Comparison of ENCODE assay signal across 8 cellular contexts in the genomic region with DNA sequence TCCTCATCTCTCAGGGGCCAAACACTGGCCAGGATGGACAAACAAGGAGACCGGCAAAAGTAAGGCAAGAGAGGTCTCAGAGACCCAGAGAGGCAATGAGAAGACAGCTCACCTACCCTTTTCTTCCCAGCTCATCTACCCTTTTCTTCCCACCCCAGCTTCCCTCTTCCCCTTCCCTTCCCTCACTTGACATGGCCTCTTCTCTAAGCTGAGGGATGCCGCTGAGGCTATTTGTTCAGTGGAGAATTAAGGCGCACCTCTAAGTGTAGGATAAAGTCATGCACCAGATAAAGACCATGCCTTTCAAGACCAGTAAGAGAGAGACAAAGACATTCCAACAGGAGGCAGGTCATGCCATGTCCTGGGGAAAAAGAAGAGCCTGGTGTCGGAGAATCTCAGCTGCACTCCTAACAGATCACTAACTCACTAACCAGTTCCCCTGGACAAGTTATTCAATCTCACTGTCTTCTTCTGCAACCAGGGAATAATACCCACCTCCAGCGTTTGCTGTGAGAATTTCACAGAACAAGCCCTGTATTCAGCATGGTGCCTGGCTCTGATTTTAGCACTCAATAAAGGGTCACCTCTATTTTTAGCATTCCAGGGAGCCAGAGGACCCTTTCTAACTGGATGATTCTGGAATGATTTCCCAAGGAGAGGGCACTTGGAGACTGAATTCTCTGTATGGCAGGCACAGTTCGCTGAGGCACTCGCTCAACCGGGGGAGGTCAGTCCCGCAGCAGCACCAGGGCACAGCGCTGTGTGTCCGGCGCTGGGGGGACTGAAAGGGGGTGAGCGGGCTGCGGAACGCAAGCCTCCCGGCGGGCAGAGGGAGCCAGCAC. TPM values are rescaled to one million over a fixed set of nuclear protein-coding genes. Genes with fewer than 3 reads are reported as not detected.
DNase-seq lines count a peak whose midpoint lies in the region; ATAC-seq and TF ChIP-seq lines count a peak whose summit lies in the region.

No MANE protein-coding gene starts in this region.

- peaks cover 10 to 50% (median 38%) of the 10 kb centered on the region in 3 donors for H3K27me3 Mint-ChIP-seq in naive B cell

- H3K4me3 ChIP-seq in Karpas-422 (ENCODE audit: low read length) = peak overlapping the region; percentile 63; the same call in 1 of the 2 replicates

- no peak overlapping the region for H2AFZ ChIP-seq in Karpas-422 (ENCODE audit: low read length)

- no peaks in the 10 kb centered on the region for H3K9me2 ChIP-seq in Karpas-422 (replicated peaks; ENCODE audit: insufficient read depth, low read length)

- no peaks in the 10 kb centered on the region for H3K79me2 ChIP-seq in Karpas-422 (ENCODE audit: low read length)

- no peaks in the 10 kb centered on the region for H3K36me3 ChIP-seq in Karpas-422 (ENCODE audit: insufficient read depth, low read length)

- no peaks in the 10 kb centered on the region for H3K9me3 ChIP-seq in Karpas-422 (ENCODE audit: low read length)

- TF ChIP-seq CTCF in AG09319 (IDR thresholded peaks at IDR 0.05; ENCODE audit: low read depth, low read length) = peak; percentile 10; the same call in 1 of the 2 replicates

- no peaks in the 10 kb centered on the region for H3K9me3 Mint-ChIP-seq in naive B cell

- peak overlapping the region; percentile 77 for H3K4me2 ChIP-seq in Karpas-422 (ENCODE audit: low read depth, low read length, poor library complexity, severe bottlenecking)

- 0 out of 2 replicates have a peak, but pooled peaks cover 7% of the 10 kb centered on the region for H4K20me1 ChIP-seq in Karpas-422 (ENCODE audit: insufficient read depth, low read depth, low read length)

- H3K4me1 ChIP-seq in Karpas-422 (ENCODE audit: low read length) = peaks cover 28% of the 10 kb centered on the region

- no peaks in the 10 kb centered on the region for H3K36me3 Mint-ChIP-seq in naive B cell

- H3K27me3 ChIP-seq in Karpas-422 (ENCODE audit: low read length) = no peaks in the 10 kb centered on the region; the same call in 1 of the 2 replicates

- ATAC-seq in naive B cell (ENCODE audit: low read depth in 2 of 2) (no peak), HG03045 (IDR thresholded peaks at IDR 0.05; ENCODE audit: unreplicated experiment) (no peak)

- peak overlapping the region in 4 of 6 donors; percentile 28 to 69 (median 52) for H3K27ac Mint-ChIP-seq in naive B cell

- no peak overlapping the region for H3K27ac ChIP-seq in Karpas-422 (ENCODE audit: low read length)

- no peak overlapping the region for H3K9ac ChIP-seq in Karpas-422 (ENCODE audit: low read length)

- no peak for DNase-seq in AG09319 (ENCODE audit: extremely low read depth, low read depth)
- DNase-seq in Karpas-422 = no peak
- DNase-seq in dermis blood vessel endothelial cell = peak; percentile 27
- no peak for DNase-seq in naive B cell
- no peak for DNase-seq in stimulated activated naive CD4-positive, alpha-beta T cell (lab: John Stamatoyannopoulos, UW)
- DNase-seq in NK-92 treated with Interleukin-12 subunit alpha and Interleukin-12 subunit beta, amount 100 ng/mL, for 24 hours (lab: John Stamatoyannopoulos, UW) = no peak
- DNase-seq in activated CD4-positive, alpha-beta T cell treated with anti-CD3 and anti-CD28 coated beads for 48 hours = no peak

- peak overlapping the region in 7 of 8 donors; percentile 54 to 90 (median 86) for H3K4me3 Mint-ChIP-seq in naive B cell

- H3K4me1 Mint-ChIP-seq in naive B cell = peaks cover 22 to 29% (median 26%) of the 10 kb centered on the region in 3 donors

RNA-seq across cellular contexts. Expression of a gene that starts 3.0 kb away (rescaled TPM):
- total RNA-seq in Karpas-422 (2014; rRNA removed; shearing (Covaris generic); ENCODE audit: low replicate concordance) = 0.30 and 0.61 TPM in 2 replicates
- 58.4 and 59.1 TPM in 2 replicates for total RNA-seq in dermis blood vessel endothelial cell
- polyA plus RNA-seq in naive B cell (ENCODE audit: low read depth in 6 of 6) = under 1 TPM; 0.06 to 0.77 (median 0.11) TPM

Comparison
In these comparisons a context has a peak if more than half of its experiments do, and no peak if none do; other contexts are left out.
1. RNA of a gene that starts 3.0 kb away (total RNA-seq): 58.4 to 59.1 TPM in dermis blood vessel endothelial cell; 0.30 to 0.61 TPM in Karpas-422; every median in the first group is over 10 times any median in the second.